ENCODE assay signal across 14 cellular contexts in the genomic region with DNA sequence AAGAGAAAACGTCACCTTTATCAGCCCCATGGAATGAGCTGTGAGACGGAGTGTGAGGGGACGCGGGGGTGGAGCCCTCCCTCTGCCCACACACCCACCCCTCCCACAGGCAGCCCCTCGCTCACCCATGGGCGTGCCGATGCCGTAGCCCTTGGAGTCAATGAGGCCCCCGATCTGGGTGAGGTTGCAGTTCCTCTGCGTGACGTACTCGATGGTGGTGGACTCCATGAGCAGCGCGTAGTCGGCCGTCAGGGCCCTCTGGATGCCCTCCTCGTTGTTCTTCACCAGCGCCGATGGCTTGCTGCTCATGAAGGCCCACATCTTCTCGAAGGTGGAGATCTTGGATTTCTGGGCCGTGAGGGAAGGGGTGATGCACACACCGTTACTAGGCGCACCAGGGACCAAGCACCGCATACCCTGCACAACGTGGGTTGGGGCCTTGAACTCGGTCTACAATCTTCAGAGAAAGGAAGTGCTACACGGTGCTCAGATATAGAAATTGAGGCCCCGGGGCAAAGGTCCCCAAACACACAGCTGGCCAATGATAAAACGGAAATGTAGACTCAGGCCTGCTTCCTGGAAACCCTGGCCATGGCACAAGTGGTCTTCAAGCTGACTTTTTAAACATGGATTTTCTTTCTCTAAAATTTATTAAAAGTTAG.
DNase-seq lines count a peak whose midpoint lies in the region; ATAC-seq and TF ChIP-seq lines count a peak whose summit lies in the region.
"Had no signal": no experiment of that assay in that cellular context is flagged by ENCODE, and none has a peak within 500 bp of the region (broad histone marks: within the 10 kb centered on the region; RNA-seq: fewer than 3 reads in every experiment).

No MANE protein-coding gene starts in this region.

- peaks cover 44% of the 10 kb centered on the region for H3K27me3 Mint-ChIP-seq in T-helper 17 cell

- H3K27ac ChIP-seq in WERI-Rb-1 (peak overlapping the region; percentile 76), spleen (peak overlapping the region in 3 of 8 donors; percentile 49 to 61 (median 56)), SK-N-SH (ENCODE audit: low read depth in 2 of 2, low read length in 1 of 2) (no peak overlapping the region)
- H3K27ac ChIP-seq: A549 had no signal

- H3K36me3 Mint-ChIP-seq in T-helper 17 cell (ENCODE audit: low read depth), result peaks cover 2% of the 10 kb centered on the region
- H3K36me3 Mint-ChIP-seq: CD14-positive monocyte; CD8-positive, alpha-beta memory T cell; IgD-negative memory B cell had no signal

- H3K36me3 ChIP-seq in WERI-Rb-1 (peaks cover 72% of the 10 kb centered on the region), spleen (no peaks in the 10 kb centered on the region), SK-N-SH (replicated peaks in 1 of 2; ENCODE audit: control insufficient read depth in 1 of 2, insufficient read depth in 2 of 2, low read length in 1 of 2) (no peaks in the 10 kb centered on the region)

- CTCF ChIA-PET in SK-N-SH (lab: Yijun Ruan, JAX), result interaction anchor here (2.5 kb wide), 1 partner anchor 11 kb away, joined by 7 read pairs; no protein-coding TSS in a partner anchor

- no peaks in the 10 kb centered on the region for H3K79me2 ChIP-seq in SK-N-SH (ENCODE audit: insufficient read depth)

- 57 to 77% (median 72%) methylated on average over 22 to 29 of the region's 29 CpGs for WGBS in spleen, 5 donors
- WGBS in SK-N-SH (ENCODE audit: low lambda C conversion rate), result 51% methylated on average over 13 of the region's 29 CpGs

- H3K9me3 ChIP-seq in WERI-Rb-1 (ENCODE audit: severe bottlenecking) (no peaks in the 10 kb centered on the region), spleen (no peaks in the 10 kb centered on the region), T-helper 17 cell (ENCODE audit: control insufficient read depth, low read length, poor library complexity, severe bottlenecking) (no peaks in the 10 kb centered on the region), SK-N-SH (no peaks in the 10 kb centered on the region)
- H3K9me3 ChIP-seq: A549, Caco-2 had no signal

- POLR2A ChIA-PET in SK-N-SH (lab: Yijun Ruan, JAX), result no interaction called here

- DNase-seq in WERI-Rb-1 (no peak), dermis microvascular lymphatic vessel endothelial cell (ENCODE audit: low read depth in 2 of 2) (peak; percentile 75 to 89), left lobe of liver (ENCODE audit: low spot score) (no peak), spleen (peak; percentile 74), T-helper 17 cell (no peak), HuH-7 (ENCODE audit: low spot score) (no peak), SK-N-SH (no peak)
- DNase-seq: Caco-2; CD8-positive, alpha-beta memory T cell; DND-41; GDM1 had no signal

- no peak overlapping the region for H3K4me3 Mint-ChIP-seq in T-helper 17 cell
- H3K4me3 Mint-ChIP-seq: CD14-positive monocyte; CD8-positive, alpha-beta memory T cell; IgD-negative memory B cell had no signal

- H3K27me3 ChIP-seq in WERI-Rb-1 (ENCODE audit: insufficient read depth, low read depth, severe bottlenecking) (no peaks in the 10 kb centered on the region), spleen (replicated peaks in 1 of 7) (peaks cover 0 to 36% (median 0%) of the 10 kb centered on the region in 7 donors), SK-N-SH (ENCODE audit: insufficient read depth) (no peaks in the 10 kb centered on the region)

- H4K20me1 ChIP-seq in SK-N-SH (ENCODE audit: insufficient read depth), result no peaks in the 10 kb centered on the region

- peak; percentile 29 for ATAC-seq in left lobe of liver
- ATAC-seq in T-helper 17 cell, result no peak
- ATAC-seq: A549 had no signal

- TF ChIP-seq RAD21 in SK-N-SH (IDR thresholded peaks at IDR 0.05; ENCODE audit: low read length), result no peak

- H3K4me1 ChIP-seq in spleen (peaks cover 0 to 10% (median 1%) of the 10 kb centered on the region in 6 donors), SK-N-SH (ENCODE audit: control insufficient read depth in 1 of 2, insufficient read depth in 2 of 2, low read depth in 1 of 2, low read length in 1 of 2) (peaks cover 0 to 6% of the 10 kb centered on the region in 2 experiments; a peak in 1 of 4 replicates)
- H3K4me1 ChIP-seq: A549, Caco-2 had no signal

- H3K9ac ChIP-seq in SK-N-SH, result no peak overlapping the region

- H3K4me3 ChIP-seq in WERI-Rb-1 (ENCODE audit: low read depth, low read length) (no peak overlapping the region), spleen (peak overlapping the region in 1 of 8 donors; percentile 39), SK-N-SH (ENCODE audit: low read depth in 2 of 2, low read length in 1 of 2) (no peak overlapping the region)
- H3K4me3 ChIP-seq: A549 had no signal

- no peaks in the 10 kb centered on the region for H3K9me2 ChIP-seq in SK-N-SH

- no peak for TF ChIP-seq CTCF in WERI-Rb-1 (IDR thresholded peaks at IDR 0.05; ENCODE audit: low read depth, low read length)
- TF ChIP-seq CTCF in spleen (IDR thresholded peaks at IDR 0.05 in 8 of 11, conservative IDR thresholded peaks at IDR 0.05 in 3 of 11), result no peak
- TF ChIP-seq CTCF in SK-N-SH (IDR thresholded peaks at IDR 0.05), result no peak

- H3K27ac Mint-ChIP-seq in T-helper 17 cell, result no peak overlapping the region
- H3K27ac Mint-ChIP-seq: CD8-positive, alpha-beta memory T cell; IgD-negative memory B cell had no signal

- TF ChIP-seq POLR2A in spleen (IDR thresholded peaks at IDR 0.05), result no peak

- no peak overlapping the region for H3K4me2 ChIP-seq in SK-N-SH
- H3K4me2 ChIP-seq: A549 had no signal

- H3F3A ChIP-seq in SK-N-SH (replicated peaks; ENCODE audit: insufficient read depth), result no peaks in the 10 kb centered on the region

- no peaks in the 10 kb centered on the region for H3K4me1 Mint-ChIP-seq in T-helper 17 cell
- H3K4me1 Mint-ChIP-seq: CD14-positive monocyte; CD8-positive, alpha-beta memory T cell; IgD-negative memory B cell had no signal

- no peak overlapping the region for H2AFZ ChIP-seq in SK-N-SH (ENCODE audit: low read depth)

- no peak for TF ChIP-seq EP300 in SK-N-SH (IDR thresholded peaks at IDR 0.05; ENCODE audit: borderline replicate concordance in 1 of 2, low read depth in 1 of 2, low read length in 1 of 2)

- intact Hi-C loops in spleen (cut with DNase I; ENCODE audit: low total_unique reads), result no loop called here

TF ChIP-seq in SK-N-SH, 30 proteins besides CTCF, POLR2A, EP300 and RAD21:
- TF ChIP-seq FOXM1 (IDR thresholded peaks at IDR 0.05; ENCODE audit: low read depth) (no peak), RCOR1 (IDR thresholded peaks at IDR 0.05; ENCODE audit: low read length) (no peak), SMC3 (IDR thresholded peaks at IDR 0.05; ENCODE audit: low read depth, low read length) (no peak), FOSL2 (IDR thresholded peaks at IDR 0.05; ENCODE audit: borderline replicate concordance, low read depth) (no peak), TEAD4 (IDR thresholded peaks at IDR 0.05; ENCODE audit: borderline replicate concordance, insufficient read depth) (no peak), POLR2AphosphoS5 (IDR thresholded peaks at IDR 0.05; ENCODE audit: low read depth, low read length) (no peak), GABPA (IDR thresholded peaks at IDR 0.05; ENCODE audit: low read depth) (no peak), NFIC (IDR thresholded peaks at IDR 0.05; ENCODE audit: borderline replicate concordance) (no peak), TAF1 (IDR thresholded peaks at IDR 0.05; ENCODE audit: borderline replicate concordance, low read depth, low read length) (no peak), JUND (IDR thresholded peaks at IDR 0.05) (no peak), FOXJ3 (CRISPR knock-in tag; IDR thresholded peaks at IDR 0.05) (no peak)
- TF ChIP-seq, protein P1, sequence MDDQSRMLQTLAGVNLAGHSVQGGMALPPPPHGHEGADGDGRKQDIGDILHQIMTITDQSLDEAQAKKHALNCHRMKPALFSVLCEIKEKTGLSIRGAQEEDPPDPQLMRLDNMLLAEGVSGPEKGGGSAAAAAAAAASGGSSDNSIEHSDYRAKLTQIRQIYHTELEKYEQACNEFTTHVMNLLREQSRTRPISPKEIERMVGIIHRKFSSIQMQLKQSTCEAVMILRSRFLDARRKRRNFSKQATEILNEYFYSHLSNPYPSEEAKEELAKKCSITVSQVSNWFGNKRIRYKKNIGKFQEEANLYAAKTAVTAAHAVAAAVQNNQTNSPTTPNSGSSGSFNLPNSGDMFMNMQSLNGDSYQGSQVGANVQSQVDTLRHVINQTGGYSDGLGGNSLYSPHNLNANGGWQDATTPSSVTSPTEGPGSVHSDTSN (IDR thresholded peaks at IDR 0.05), result no peak
- TF ChIP-seq, protein P2, sequence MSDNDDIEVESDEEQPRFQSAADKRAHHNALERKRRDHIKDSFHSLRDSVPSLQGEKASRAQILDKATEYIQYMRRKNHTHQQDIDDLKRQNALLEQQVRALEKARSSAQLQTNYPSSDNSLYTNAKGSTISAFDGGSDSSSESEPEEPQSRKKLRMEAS (IDR thresholded peaks at IDR 0.05; ENCODE audit: low read depth), result no peak
- TF ChIP-seq, protein P3, sequence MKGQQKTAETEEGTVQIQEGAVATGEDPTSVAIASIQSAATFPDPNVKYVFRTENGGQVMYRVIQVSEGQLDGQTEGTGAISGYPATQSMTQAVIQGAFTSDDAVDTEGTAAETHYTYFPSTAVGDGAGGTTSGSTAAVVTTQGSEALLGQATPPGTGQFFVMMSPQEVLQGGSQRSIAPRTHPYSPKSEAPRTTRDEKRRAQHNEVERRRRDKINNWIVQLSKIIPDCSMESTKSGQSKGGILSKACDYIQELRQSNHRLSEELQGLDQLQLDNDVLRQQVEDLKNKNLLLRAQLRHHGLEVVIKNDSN (IDR thresholded peaks at IDR 0.05; ENCODE audit: borderline replicate concordance, low read depth), result no peak
- TF ChIP-seq, protein P4, sequence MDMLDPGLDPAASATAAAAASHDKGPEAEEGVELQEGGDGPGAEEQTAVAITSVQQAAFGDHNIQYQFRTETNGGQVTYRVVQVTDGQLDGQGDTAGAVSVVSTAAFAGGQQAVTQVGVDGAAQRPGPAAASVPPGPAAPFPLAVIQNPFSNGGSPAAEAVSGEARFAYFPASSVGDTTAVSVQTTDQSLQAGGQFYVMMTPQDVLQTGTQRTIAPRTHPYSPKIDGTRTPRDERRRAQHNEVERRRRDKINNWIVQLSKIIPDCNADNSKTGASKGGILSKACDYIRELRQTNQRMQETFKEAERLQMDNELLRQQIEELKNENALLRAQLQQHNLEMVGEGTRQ (IDR thresholded peaks at IDR 0.05; ENCODE audit: borderline replicate concordance, low read depth, low read length), result no peak

Comparison
In these comparisons a context has a peak if more than half of its experiments do, and no peak if none do; other contexts are left out.
1. DNase-seq: peak in dermis microvascular lymphatic vessel endothelial cell (2 of 2) and spleen (single experiment); none in WERI-Rb-1 (single experiment), left lobe of liver (single experiment), T-helper 17 cell (0 of 3), HuH-7 (single experiment) and SK-N-SH (single experiment).